ENCODE assay signal across 18 cellular contexts in genomic region chr1:214154596-214155261, GRCh38.
"Had no signal": no experiment of that assay in that cellular context is flagged by ENCODE, and none has a peak within 500 bp of the region (broad histone marks: within the 10 kb centered on the region; RNA-seq: fewer than 3 reads in every experiment).

No MANE protein-coding gene starts in this region.

- H3K36me3 ChIP-seq: ascending aorta, breast epithelium, left lung, stomach had no signal

- H3K4me2 ChIP-seq: smooth muscle cell had no signal

- H3K36me3 Mint-ChIP-seq: activated naive CD4-positive, alpha-beta T cell treated with anti-CD3 and anti-CD28 coated beads, Interleukin-2, amount 10 ng/mL, durations not matched to agents 7 days and 5 days; stimulated activated effector memory CD8-positive, alpha-beta T cell treated with anti-CD3 and anti-CD28 coated beads, Interleukin-12 subunit alpha, Interleukin-12 subunit beta, amount 100 ng/mL, for 72 hours; T-cell had no signal

- H3K4me3 Mint-ChIP-seq: activated CD4-positive, alpha-beta T cell treated with anti-CD3 and anti-CD28 coated beads, Interleukin-2, amount 10 ng/mL, durations not matched to agents 24 days and 14 days; activated CD8-positive, alpha-beta T cell treated with anti-CD3 and anti-CD28 coated beads for 36 hours; activated naive CD4-positive, alpha-beta T cell treated with anti-CD3 and anti-CD28 coated beads, Interleukin-2, amount 10 ng/mL, durations not matched to agents 7 days and 5 days; activated naive CD8-positive, alpha-beta T cell treated with anti-CD3 and anti-CD28 coated beads, Interleukin-2, amount 50 U/mL, for 24 hours; stimulated activated effector memory CD8-positive, alpha-beta T cell treated with anti-CD3 and anti-CD28 coated beads, Interleukin-12 subunit alpha, Interleukin-12 subunit beta, amount 100 ng/mL, for 72 hours; T-cell had no signal

- H3K9me3 Mint-ChIP-seq: activated CD4-positive, alpha-beta T cell treated with anti-CD3 and anti-CD28 coated beads, Interleukin-2, amount 10 ng/mL, durations not matched to agents 24 days and 14 days; activated CD8-positive, alpha-beta T cell treated with anti-CD3 and anti-CD28 coated beads for 36 hours; activated naive CD4-positive, alpha-beta T cell treated with anti-CD3 and anti-CD28 coated beads, Interleukin-2, amount 10 ng/mL, durations not matched to agents 7 days and 5 days; activated naive CD8-positive, alpha-beta T cell treated with anti-CD3 and anti-CD28 coated beads, Interleukin-2, amount 50 U/mL, for 24 hours; activated T-helper 2 cell treated with anti-CD3 and anti-CD28 coated beads, Interferon-gamma antibody, Interleukin-2, Interleukin-4, amounts not matched to agents 10 μg/mL and 5 μg/mL and 100 μg/mL, durations not matched to agents 14 hours and 24 hours and 36 hours; stimulated activated effector memory CD8-positive, alpha-beta T cell treated with anti-CD3 and anti-CD28 coated beads, Interleukin-12 subunit alpha, Interleukin-12 subunit beta, amount 100 ng/mL, for 72 hours; T-cell had no signal

- H3K4me1 ChIP-seq: ascending aorta, breast epithelium, left lung had no signal

- H3K4me1 Mint-ChIP-seq: activated CD4-positive, alpha-beta T cell treated with anti-CD3 and anti-CD28 coated beads, Interleukin-2, amount 10 ng/mL, durations not matched to agents 24 days and 14 days; activated naive CD4-positive, alpha-beta T cell treated with anti-CD3 and anti-CD28 coated beads, Interleukin-2, amount 10 ng/mL, durations not matched to agents 7 days and 5 days; activated naive CD8-positive, alpha-beta T cell treated with anti-CD3 and anti-CD28 coated beads, Interleukin-2, amount 50 U/mL, for 24 hours; stimulated activated effector memory CD8-positive, alpha-beta T cell treated with anti-CD3 and anti-CD28 coated beads, Interleukin-12 subunit alpha, Interleukin-12 subunit beta, amount 100 ng/mL, for 72 hours; T-cell had no signal

- DNase-seq: activated CD4-positive, alpha-beta T cell treated with anti-CD3 and anti-CD28 coated beads, Interleukin-2, amount 10 ng/mL, durations not matched to agents 24 days and 14 days; activated CD8-positive, alpha-beta T cell treated with anti-CD3 and anti-CD28 coated beads for 36 hours; activated naive CD4-positive, alpha-beta T cell treated with anti-CD3 and anti-CD28 coated beads, Interleukin-2, amount 10 ng/mL, durations not matched to agents 7 days and 5 days; activated naive CD8-positive, alpha-beta T cell treated with anti-CD3 and anti-CD28 coated beads, Interleukin-2, amount 50 U/mL, for 24 hours; activated T-cell treated with anti-CD3 and anti-CD28 coated beads, Interleukin-2, amount 50 U/mL, for 1 hour; effector memory CD4-positive, alpha-beta T cell; left lung; midbrain; stimulated activated CD4-positive, alpha-beta T cell treated with anti-CD3 and anti-CD28 coated beads, Interleukin-4, amount 100 ng/mL, for 1 hour; stomach; T-cell; trophoblast cell had no signal

- ATAC-seq: activated CD8-positive, alpha-beta T cell treated with anti-CD3 and anti-CD28 coated beads for 36 hours; activated naive CD8-positive, alpha-beta T cell treated with anti-CD3 and anti-CD28 coated beads, Interleukin-2, amount 50 U/mL, for 24 hours; left lung; sciatic nerve; stimulated activated effector memory CD8-positive, alpha-beta T cell treated with anti-CD3 and anti-CD28 coated beads, Interleukin-12 subunit alpha, Interleukin-12 subunit beta, amount 100 ng/mL, for 72 hours; T-cell had no signal

- H3K27ac Mint-ChIP-seq: activated CD4-positive, alpha-beta T cell treated with anti-CD3 and anti-CD28 coated beads, Interleukin-2, amount 10 ng/mL, durations not matched to agents 24 days and 14 days; activated CD8-positive, alpha-beta T cell treated with anti-CD3 and anti-CD28 coated beads for 36 hours; activated naive CD4-positive, alpha-beta T cell treated with anti-CD3 and anti-CD28 coated beads, Interleukin-2, amount 10 ng/mL, durations not matched to agents 7 days and 5 days; activated naive CD8-positive, alpha-beta T cell treated with anti-CD3 and anti-CD28 coated beads, Interleukin-2, amount 50 U/mL, for 24 hours; activated T-helper 2 cell treated with anti-CD3 and anti-CD28 coated beads, Interferon-gamma antibody, Interleukin-2, Interleukin-4, amounts not matched to agents 10 μg/mL and 5 μg/mL and 100 μg/mL, durations not matched to agents 14 hours and 24 hours and 36 hours; stimulated activated effector memory CD8-positive, alpha-beta T cell treated with anti-CD3 and anti-CD28 coated beads, Interleukin-12 subunit alpha, Interleukin-12 subunit beta, amount 100 ng/mL, for 72 hours; T-cell had no signal

- H3K9me3 ChIP-seq: ascending aorta, breast epithelium, left lung, stomach had no signal

- H3K4me3 ChIP-seq: ascending aorta, breast epithelium, left lung, smooth muscle cell, stomach had no signal

- H3K27ac ChIP-seq: ascending aorta, breast epithelium, left lung, stomach had no signal

- H3K27me3 ChIP-seq: ascending aorta, breast epithelium had no signal
